1 cellular context compared by ENCODE assay signal in the genomic region with DNA sequence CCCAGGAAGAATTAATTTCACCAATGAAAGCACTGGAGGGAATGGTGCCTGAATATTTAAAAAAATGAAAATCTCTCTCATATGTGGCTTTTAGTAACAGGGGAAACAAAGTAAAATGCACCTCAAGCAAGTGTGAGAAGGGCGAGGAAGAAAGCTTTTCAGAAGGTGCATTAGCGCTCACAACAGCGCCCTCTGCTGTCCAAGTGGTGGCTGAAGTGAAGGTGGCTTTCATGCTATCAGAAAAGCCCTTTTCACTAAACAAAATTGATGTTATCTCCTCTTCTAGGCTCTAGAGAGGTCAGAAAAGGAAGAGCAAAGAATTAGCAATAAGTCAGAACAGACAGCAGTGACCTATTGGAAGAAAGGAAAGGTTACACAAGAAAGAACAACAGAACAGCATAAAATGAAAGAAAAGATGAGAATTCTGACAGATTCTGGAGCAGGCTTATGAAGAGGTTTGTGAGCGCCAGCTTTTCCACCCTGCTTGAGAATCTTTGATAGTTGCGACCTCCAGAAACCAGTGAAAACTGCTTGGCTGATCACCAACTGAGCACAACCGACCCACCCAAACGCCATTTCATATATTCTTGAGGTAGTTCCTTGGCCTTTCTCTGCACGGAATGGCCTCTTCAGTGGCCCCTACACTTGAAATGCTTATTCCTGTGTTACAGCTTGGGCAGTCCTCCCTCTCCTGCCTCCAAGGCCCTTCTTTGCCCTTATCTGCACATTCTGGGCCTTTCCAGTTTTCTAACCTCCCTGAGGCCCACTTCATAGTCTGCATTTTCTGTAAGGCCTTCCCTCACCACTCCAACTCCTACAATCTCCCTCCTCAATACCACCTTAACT.
TF ChIP-seq lines count a peak whose summit lies in the region.

No MANE protein-coding gene starts in this region.

TF ChIP-seq in HepG2, 621 proteins besides CTCF, POLR2A, EP300 and RAD21 (continued from another document):
- TF ChIP-seq, protein P1, sequence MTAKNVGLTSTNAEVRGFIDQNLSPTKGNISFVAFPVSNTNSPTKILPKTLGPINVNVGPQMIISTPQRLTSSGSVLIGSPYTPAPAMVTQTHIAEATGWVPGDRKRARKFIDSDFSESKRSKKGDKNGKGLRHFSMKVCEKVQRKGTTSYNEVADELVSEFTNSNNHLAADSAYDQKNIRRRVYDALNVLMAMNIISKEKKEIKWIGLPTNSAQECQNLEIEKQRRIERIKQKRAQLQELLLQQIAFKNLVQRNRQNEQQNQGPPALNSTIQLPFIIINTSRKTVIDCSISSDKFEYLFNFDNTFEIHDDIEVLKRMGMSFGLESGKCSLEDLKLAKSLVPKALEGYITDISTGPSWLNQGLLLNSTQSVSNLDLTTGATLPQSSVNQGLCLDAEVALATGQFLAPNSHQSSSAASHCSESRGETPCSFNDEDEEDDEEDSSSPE (CRISPR knock-in tag; IDR thresholded peaks at IDR 0.05), result no peak
- TF ChIP-seq, protein P2, sequence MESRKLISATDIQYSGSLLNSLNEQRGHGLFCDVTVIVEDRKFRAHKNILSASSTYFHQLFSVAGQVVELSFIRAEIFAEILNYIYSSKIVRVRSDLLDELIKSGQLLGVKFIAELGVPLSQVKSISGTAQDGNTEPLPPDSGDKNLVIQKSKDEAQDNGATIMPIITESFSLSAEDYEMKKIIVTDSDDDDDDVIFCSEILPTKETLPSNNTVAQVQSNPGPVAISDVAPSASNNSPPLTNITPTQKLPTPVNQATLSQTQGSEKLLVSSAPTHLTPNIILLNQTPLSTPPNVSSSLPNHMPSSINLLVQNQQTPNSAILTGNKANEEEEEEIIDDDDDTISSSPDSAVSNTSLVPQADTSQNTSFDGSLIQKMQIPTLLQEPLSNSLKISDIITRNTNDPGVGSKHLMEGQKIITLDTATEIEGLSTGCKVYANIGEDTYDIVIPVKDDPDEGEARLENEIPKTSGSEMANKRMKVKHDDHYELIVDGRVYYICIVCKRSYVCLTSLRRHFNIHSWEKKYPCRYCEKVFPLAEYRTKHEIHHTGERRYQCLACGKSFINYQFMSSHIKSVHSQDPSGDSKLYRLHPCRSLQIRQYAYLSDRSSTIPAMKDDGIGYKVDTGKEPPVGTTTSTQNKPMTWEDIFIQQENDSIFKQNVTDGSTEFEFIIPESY (CRISPR knock-in tag; IDR thresholded peaks at IDR 0.05), result 0 out of 2 replicates have a peak, but pooled peaks have one; percentile 17
- TF ChIP-seq ZNF331 (CRISPR knock-in tag; IDR thresholded peaks at IDR 0.05) (0 out of 2 replicates have a peak, but pooled peaks have one; percentile 16), GATAD2A (CRISPR knock-in tag; IDR thresholded peaks at IDR 0.05) (peak; percentile 45; the same call in 1 of the 2 replicates), KDM4B (CRISPR knock-in tag; IDR thresholded peaks at IDR 0.05) (0 out of 2 replicates have a peak, but pooled peaks have one; percentile 24)
- TF ChIP-seq, protein P3, sequence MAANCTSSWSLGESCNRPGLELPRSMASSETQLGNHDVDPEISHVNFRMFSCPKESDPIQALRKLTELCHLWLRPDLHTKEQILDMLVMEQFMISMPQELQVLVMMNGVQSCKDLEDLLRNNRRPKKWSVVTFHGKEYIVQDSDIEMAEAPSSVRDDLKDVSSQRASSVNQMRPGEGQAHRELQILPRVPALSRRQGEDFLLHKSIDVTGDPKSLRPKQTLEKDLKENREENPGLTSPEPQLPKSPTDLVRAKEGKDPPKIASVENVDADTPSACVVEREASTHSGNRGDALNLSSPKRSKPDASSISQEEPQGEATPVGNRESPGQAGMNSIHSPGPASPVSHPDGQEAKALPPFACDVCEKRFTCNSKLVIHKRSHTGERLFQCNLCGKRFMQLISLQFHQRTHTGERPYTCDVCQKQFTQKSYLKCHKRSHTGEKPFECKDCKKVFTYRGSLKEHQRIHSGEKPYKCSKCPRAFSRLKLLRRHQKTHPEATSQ (CRISPR knock-in tag; IDR thresholded peaks at IDR 0.05; ENCODE audit: borderline replicate concordance), result no peak
TF ChIP-seq in HepG2: peak in this region for 33.
